In the genomic region with DNA sequence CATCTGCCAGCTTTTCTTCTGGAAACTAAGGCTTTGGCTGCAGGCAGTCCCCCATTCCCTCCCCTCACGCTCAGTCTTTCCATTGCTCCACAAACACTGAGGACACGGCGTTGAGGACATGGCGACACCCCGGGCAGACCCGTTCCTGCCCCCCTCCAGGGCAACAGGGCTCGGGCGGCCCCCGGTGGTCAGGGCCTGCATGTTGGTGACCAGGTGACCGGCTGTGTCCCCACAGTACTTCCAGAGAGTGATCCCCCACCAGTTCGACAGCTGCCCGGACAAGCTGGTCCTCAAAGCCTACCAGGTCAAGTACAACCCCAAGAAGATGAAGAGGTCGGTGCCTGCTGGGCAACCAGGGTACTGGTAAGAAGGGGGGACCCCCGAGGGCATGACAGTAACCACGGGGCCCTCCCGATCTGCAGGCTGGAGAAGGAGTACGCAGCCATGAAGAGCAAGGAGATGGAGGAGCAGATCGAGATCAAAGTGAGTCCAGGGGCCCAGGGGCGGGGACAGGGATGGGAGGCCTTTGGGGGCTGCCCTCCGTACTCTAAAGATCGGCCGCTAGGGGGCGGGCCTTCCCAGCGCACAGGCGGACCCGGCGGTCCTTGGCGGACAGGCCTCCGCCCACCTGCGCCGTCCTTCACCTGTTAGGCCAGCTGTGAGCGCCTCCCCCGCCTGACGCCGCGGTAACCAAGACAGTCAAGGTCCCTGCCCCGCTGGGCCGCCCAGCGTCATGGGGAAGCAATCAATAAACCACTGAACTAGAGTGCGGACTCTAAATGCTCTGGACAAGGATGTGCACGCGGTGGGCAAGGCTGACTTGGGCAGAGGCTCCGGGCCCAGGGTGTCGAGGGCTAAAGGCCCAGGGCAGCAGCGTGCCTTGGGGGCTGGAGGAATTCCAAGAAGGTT, we compare ENCODE assay signal across 1 cellular context.
TF ChIP-seq lines count a peak whose summit lies in the region.

No MANE protein-coding gene starts in this region.

TF ChIP-seq in HepG2, 621 proteins besides CTCF, POLR2A, EP300 and RAD21 (continued from another document and continues in another):
- peak; percentile 82; the same call in 1 of the 2 replicates for TF ChIP-seq ZNF563 (CRISPR knock-in tag; IDR thresholded peaks at IDR 0.05)
- TF ChIP-seq ZNF446 (CRISPR knock-in tag; IDR thresholded peaks at IDR 0.05) = 0 out of 2 replicates have a peak, but pooled peaks have one; percentile 56
- peak; percentile 91 for TF ChIP-seq PHF5A (CRISPR knock-in tag; IDR thresholded peaks at IDR 0.05; ENCODE audit: low read depth, unreplicated experiment)
- peak; percentile 64; the same call in 1 of the 2 replicates for TF ChIP-seq ZSCAN20 (CRISPR knock-in tag; IDR thresholded peaks at IDR 0.05; ENCODE audit: borderline replicate concordance)
- TF ChIP-seq CENPT (CRISPR knock-in tag; IDR thresholded peaks at IDR 0.05; ENCODE audit: low read depth) = no peak
- TF ChIP-seq ZNF12 (CRISPR knock-in tag; IDR thresholded peaks at IDR 0.05) = no peak; the same call in 1 of the 2 replicates
- TF ChIP-seq MAFF (IDR thresholded peaks at IDR 0.05; ENCODE audit: low read depth, low read length) = no peak
- peak; percentile 45; the same call in 1 of the 2 replicates for TF ChIP-seq CEBPG (CRISPR knock-in tag; IDR thresholded peaks at IDR 0.05)
- no peak for TF ChIP-seq ZNF841 (CRISPR knock-in tag; IDR thresholded peaks at IDR 0.05; ENCODE audit: borderline replicate concordance)
- TF ChIP-seq HNF4G (IDR thresholded peaks at IDR 0.05; ENCODE audit: borderline replicate concordance, low read depth, low read length) = peak; percentile 43; the same call in 1 of the 2 replicates
- peak; percentile 68; the same call in 1 of the 2 replicates for TF ChIP-seq HNF4G (CRISPR knock-in tag; IDR thresholded peaks at IDR 0.05; ENCODE audit: borderline replicate concordance, low read depth)
- peak; percentile 78; the same call in 1 of the 2 replicates for TF ChIP-seq MED13 (CRISPR knock-in tag; IDR thresholded peaks at IDR 0.05)
- 0 out of 2 replicates have a peak, but pooled peaks have one; percentile 77 for TF ChIP-seq ZNF570 (CRISPR knock-in tag; IDR thresholded peaks at IDR 0.05; ENCODE audit: borderline replicate concordance)
- TF ChIP-seq, protein P1, sequence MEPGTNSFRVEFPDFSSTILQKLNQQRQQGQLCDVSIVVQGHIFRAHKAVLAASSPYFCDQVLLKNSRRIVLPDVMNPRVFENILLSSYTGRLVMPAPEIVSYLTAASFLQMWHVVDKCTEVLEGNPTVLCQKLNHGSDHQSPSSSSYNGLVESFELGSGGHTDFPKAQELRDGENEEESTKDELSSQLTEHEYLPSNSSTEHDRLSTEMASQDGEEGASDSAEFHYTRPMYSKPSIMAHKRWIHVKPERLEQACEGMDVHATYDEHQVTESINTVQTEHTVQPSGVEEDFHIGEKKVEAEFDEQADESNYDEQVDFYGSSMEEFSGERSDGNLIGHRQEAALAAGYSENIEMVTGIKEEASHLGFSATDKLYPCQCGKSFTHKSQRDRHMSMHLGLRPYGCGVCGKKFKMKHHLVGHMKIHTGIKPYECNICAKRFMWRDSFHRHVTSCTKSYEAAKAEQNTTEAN (CRISPR knock-in tag; conservative IDR thresholded peaks at IDR 0.05) = peak; percentile 79
- TF ChIP-seq, protein P2, sequence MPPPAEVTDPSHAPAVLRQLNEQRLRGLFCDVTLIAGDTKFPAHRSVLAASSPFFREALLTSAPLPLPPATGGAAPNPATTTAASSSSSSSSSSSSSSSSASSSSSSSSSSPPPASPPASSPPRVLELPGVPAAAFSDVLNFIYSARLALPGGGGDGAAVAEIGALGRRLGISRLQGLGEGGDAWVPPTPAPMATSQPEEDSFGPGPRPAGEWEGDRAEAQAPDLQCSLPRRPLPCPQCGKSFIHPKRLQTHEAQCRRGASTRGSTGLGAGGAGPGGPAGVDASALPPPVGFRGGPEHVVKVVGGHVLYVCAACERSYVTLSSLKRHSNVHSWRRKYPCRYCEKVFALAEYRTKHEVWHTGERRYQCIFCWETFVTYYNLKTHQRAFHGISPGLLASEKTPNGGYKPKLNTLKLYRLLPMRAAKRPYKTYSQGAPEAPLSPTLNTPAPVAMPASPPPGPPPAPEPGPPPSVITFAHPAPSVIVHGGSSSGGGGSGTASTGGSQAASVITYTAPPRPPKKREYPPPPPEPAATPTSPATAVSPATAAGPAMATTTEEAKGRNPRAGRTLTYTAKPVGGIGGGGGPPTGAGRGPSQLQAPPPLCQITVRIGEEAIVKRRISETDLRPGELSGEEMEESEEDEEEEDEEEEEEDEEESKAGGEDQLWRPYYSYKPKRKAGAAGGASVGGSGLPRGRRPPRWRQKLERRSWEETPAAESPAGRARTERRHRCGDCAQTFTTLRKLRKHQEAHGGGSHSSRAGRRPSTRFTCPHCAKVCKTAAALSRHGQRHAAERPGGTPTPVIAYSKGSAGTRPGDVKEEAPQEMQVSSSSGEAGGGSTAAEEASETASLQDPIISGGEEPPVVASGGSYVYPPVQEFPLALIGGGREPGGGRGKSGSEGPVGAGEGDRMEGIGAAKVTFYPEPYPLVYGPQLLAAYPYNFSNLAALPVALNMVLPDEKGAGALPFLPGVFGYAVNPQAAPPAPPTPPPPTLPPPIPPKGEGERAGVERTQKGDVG (CRISPR knock-in tag; IDR thresholded peaks at IDR 0.05; ENCODE audit: borderline replicate concordance) = 0 out of 2 replicates have a peak, but pooled peaks have one; percentile 82
- TF ChIP-seq ZMYM4 (CRISPR knock-in tag; IDR thresholded peaks at IDR 0.05) = peak; percentile 78
- TF ChIP-seq SKIL (CRISPR knock-in tag; IDR thresholded peaks at IDR 0.05; ENCODE audit: borderline replicate concordance) = peak; percentile 75; the same call in 1 of the 2 replicates
- 0 out of 2 replicates have a peak, but pooled peaks have one; percentile 46 for TF ChIP-seq NFKBIZ (CRISPR knock-in tag; IDR thresholded peaks at IDR 0.05)
- no peak for TF ChIP-seq LCORL (IDR thresholded peaks at IDR 0.05)
- TF ChIP-seq LCORL (CRISPR knock-in tag; IDR thresholded peaks at IDR 0.05) = peak; percentile 99
- TF ChIP-seq NFE2L2 (IDR thresholded peaks at IDR 0.05; ENCODE audit: low read length) = no peak
- TF ChIP-seq, protein P3, sequence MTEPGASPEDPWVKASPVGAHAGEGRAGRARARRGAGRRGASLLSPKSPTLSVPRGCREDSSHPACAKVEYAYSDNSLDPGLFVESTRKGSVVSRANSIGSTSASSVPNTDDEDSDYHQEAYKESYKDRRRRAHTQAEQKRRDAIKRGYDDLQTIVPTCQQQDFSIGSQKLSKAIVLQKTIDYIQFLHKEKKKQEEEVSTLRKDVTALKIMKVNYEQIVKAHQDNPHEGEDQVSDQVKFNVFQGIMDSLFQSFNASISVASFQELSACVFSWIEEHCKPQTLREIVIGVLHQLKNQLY (CRISPR knock-in tag; IDR thresholded peaks at IDR 0.05) = peak; percentile 68; the same call in 1 of the 2 replicates
- TF ChIP-seq, protein P4, sequence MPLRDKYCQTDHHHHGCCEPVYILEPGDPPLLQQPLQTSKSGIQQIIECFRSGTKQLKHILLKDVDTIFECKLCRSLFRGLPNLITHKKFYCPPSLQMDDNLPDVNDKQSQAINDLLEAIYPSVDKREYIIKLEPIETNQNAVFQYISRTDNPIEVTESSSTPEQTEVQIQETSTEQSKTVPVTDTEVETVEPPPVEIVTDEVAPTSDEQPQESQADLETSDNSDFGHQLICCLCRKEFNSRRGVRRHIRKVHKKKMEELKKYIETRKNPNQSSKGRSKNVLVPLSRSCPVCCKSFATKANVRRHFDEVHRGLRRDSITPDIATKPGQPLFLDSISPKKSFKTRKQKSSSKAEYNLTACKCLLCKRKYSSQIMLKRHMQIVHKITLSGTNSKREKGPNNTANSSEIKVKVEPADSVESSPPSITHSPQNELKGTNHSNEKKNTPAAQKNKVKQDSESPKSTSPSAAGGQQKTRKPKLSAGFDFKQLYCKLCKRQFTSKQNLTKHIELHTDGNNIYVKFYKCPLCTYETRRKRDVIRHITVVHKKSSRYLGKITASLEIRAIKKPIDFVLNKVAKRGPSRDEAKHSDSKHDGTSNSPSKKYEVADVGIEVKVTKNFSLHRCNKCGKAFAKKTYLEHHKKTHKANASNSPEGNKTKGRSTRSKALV (CRISPR knock-in tag; IDR thresholded peaks at IDR 0.05) = peak; percentile 93
- no peak for TF ChIP-seq ZBTB8A (CRISPR knock-in tag; IDR thresholded peaks at IDR 0.05; ENCODE audit: borderline replicate concordance, low read depth)
- TF ChIP-seq, protein P5, sequence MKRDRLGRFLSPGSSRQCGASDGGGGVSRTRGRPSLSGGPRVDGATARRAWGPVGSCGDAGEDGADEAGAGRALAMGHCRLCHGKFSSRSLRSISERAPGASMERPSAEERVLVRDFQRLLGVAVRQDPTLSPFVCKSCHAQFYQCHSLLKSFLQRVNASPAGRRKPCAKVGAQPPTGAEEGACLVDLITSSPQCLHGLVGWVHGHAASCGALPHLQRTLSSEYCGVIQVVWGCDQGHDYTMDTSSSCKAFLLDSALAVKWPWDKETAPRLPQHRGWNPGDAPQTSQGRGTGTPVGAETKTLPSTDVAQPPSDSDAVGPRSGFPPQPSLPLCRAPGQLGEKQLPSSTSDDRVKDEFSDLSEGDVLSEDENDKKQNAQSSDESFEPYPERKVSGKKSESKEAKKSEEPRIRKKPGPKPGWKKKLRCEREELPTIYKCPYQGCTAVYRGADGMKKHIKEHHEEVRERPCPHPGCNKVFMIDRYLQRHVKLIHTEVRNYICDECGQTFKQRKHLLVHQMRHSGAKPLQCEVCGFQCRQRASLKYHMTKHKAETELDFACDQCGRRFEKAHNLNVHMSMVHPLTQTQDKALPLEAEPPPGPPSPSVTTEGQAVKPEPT (CRISPR knock-in tag; IDR thresholded peaks at IDR 0.05; ENCODE audit: low read depth) = peak; percentile 87
- TF ChIP-seq TFDP1 (CRISPR knock-in tag; IDR thresholded peaks at IDR 0.05; ENCODE audit: borderline replicate concordance) = peak; percentile 82; the same call in 1 of the 2 replicates
- no peak for TF ChIP-seq SOX13 (IDR thresholded peaks at IDR 0.05)
- TF ChIP-seq SOX13 (CRISPR knock-in tag; conservative IDR thresholded peaks at IDR 0.05 in 1 of 2, IDR thresholded peaks at IDR 0.05 in 1 of 2) = peak in 1 of 2 experiments; percentile 66; a peak in 2 of 4 replicates
- TF ChIP-seq RCOR2 (CRISPR knock-in tag; IDR thresholded peaks at IDR 0.05) = peak; percentile 81
- TF ChIP-seq, protein P6, sequence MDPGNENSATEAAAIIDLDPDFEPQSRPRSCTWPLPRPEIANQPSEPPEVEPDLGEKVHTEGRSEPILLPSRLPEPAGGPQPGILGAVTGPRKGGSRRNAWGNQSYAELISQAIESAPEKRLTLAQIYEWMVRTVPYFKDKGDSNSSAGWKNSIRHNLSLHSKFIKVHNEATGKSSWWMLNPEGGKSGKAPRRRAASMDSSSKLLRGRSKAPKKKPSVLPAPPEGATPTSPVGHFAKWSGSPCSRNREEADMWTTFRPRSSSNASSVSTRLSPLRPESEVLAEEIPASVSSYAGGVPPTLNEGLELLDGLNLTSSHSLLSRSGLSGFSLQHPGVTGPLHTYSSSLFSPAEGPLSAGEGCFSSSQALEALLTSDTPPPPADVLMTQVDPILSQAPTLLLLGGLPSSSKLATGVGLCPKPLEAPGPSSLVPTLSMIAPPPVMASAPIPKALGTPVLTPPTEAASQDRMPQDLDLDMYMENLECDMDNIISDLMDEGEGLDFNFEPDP (CRISPR knock-in tag; conservative IDR thresholded peaks at IDR 0.05) = no peak
- no peak for TF ChIP-seq PRPF4 (IDR thresholded peaks at IDR 0.05; ENCODE audit: low read depth, low read length, poor library complexity, severe bottlenecking)
- peak; percentile 43; the same call in 1 of the 2 replicates for TF ChIP-seq ATF3 (CRISPR knock-in tag; IDR thresholded peaks at IDR 0.05)
- TF ChIP-seq, protein P7, sequence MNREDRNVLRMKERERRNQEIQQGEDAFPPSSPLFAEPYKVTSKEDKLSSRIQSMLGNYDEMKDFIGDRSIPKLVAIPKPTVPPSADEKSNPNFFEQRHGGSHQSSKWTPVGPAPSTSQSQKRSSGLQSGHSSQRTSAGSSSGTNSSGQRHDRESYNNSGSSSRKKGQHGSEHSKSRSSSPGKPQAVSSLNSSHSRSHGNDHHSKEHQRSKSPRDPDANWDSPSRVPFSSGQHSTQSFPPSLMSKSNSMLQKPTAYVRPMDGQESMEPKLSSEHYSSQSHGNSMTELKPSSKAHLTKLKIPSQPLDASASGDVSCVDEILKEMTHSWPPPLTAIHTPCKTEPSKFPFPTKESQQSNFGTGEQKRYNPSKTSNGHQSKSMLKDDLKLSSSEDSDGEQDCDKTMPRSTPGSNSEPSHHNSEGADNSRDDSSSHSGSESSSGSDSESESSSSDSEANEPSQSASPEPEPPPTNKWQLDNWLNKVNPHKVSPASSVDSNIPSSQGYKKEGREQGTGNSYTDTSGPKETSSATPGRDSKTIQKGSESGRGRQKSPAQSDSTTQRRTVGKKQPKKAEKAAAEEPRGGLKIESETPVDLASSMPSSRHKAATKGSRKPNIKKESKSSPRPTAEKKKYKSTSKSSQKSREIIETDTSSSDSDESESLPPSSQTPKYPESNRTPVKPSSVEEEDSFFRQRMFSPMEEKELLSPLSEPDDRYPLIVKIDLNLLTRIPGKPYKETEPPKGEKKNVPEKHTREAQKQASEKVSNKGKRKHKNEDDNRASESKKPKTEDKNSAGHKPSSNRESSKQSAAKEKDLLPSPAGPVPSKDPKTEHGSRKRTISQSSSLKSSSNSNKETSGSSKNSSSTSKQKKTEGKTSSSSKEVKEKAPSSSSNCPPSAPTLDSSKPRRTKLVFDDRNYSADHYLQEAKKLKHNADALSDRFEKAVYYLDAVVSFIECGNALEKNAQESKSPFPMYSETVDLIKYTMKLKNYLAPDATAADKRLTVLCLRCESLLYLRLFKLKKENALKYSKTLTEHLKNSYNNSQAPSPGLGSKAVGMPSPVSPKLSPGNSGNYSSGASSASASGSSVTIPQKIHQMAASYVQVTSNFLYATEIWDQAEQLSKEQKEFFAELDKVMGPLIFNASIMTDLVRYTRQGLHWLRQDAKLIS (CRISPR knock-in tag; IDR thresholded peaks at IDR 0.05) = no peak
